17 cellular contexts compared by ENCODE assay signal in genomic region chr9:112914524-112914923, GRCh38. TPM values are rescaled to one million over a fixed set of nuclear protein-coding genes. Genes with fewer than 3 reads are reported as not detected.
"Had no signal": no experiment of that assay in that cellular context is flagged by ENCODE, and none has a peak within 500 bp of the region (broad histone marks: within the 10 kb centered on the region; RNA-seq: fewer than 3 reads in every experiment).

No MANE protein-coding gene starts in this region.

- H3K9me3 ChIP-seq: mucosa of descending colon, prostate gland, right lobe of liver, spleen had no signal

- H3K36me3 ChIP-seq: prostate gland, right lobe of liver, spleen had no signal

- H3K4me3 ChIP-seq: mucosa of descending colon, prostate gland, right lobe of liver, spleen had no signal

- DNase-seq: activated CD4-positive, alpha-beta T cell treated with anti-CD3 and anti-CD28 coated beads, Interleukin-2, amount 50 U/mL, for 48 hours; activated gamma-delta T cell; activated T-cell treated with anti-CD3 and anti-CD28 coated beads, Interleukin-2, amount 50 U/mL, for 48 hours; foreskin keratinocyte; immature natural killer cell; left colon; mammary epithelial cell; mucosa of descending colon; occipital lobe; right lobe of liver; spleen; stimulated activated CD4-positive, alpha-beta T cell treated with anti-CD3 and anti-CD28 coated beads, Interleukin-1b, Interleukin-23, amount 100 ng/mL, for 48 hours; stimulated activated naive CD4-positive, alpha-beta T cell; trophoblast cell had no signal

- ATAC-seq: activated CD4-positive, CD25-positive, alpha-beta regulatory T cell treated with anti-CD3 and anti-CD28 coated beads, Interleukin-2, amount 50 U/mL, for 24 hours; esophagus mucosa; foreskin keratinocyte; left colon; mucosa of descending colon; right lobe of liver had no signal

- H3K4me1 ChIP-seq: prostate gland, right lobe of liver, spleen had no signal

- H3K27me3 ChIP-seq: right lobe of liver, spleen had no signal

RNA-seq across cellular contexts. Expression of gene SLC46A2, which starts 23.8 kb away (rescaled TPM):
- polyA plus RNA-seq: foreskin keratinocyte, mammary epithelial cell had no signal
